Comparison of ENCODE assay signal across 1 cellular context in the genomic region with DNA sequence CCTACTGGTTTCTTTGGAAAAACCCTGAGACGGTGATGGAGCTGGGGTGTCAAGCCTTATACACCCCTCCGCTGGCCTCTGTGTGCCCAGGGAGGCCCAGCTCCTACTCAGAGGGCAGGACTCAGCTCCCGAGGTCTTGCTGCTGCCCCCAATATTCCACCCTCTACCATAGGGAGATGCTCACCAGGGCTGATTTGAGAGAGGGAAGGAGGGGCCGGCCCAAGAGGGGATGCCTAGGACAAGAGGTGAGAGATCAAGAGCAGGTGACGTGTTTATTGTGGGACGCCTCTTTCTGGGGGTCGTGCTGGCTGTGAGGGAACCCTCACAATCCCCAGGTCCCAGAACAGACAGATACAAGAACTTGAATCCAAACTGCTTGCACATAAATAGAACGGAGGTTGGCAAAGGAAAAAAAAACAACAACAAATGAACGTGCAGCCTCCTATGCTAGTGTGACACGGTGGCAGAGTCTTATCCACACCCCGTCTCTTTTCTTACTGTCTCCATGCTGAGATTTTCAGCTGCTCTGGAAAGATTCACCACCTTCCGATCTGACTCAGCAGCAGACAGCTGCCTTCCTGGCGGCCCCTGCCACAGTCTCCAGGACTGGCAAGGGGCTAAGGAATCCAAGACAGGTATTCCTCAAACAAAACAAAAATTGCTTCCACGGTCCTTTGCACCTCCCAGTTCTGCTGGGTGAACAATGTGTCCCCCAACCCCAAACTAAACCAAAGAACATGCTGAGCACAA.
A peak's percentile ranks its signal among the peaks of the same experiment; 100 is the strongest.
TF ChIP-seq lines count a peak whose summit lies in the region.

No MANE protein-coding gene starts in this region.

TF ChIP-seq in K562, 482 proteins besides CTCF, POLR2A, EP300 and RAD21:
- TF ChIP-seq TEAD1 (CRISPR knock-in tag; IDR thresholded peaks at IDR 0.05) = no peak
- peak; percentile 17 to 36; a peak in 2 of 4 replicates for TF ChIP-seq KDM1A (IDR thresholded peaks at IDR 0.05)
- TF ChIP-seq, protein P1, sequence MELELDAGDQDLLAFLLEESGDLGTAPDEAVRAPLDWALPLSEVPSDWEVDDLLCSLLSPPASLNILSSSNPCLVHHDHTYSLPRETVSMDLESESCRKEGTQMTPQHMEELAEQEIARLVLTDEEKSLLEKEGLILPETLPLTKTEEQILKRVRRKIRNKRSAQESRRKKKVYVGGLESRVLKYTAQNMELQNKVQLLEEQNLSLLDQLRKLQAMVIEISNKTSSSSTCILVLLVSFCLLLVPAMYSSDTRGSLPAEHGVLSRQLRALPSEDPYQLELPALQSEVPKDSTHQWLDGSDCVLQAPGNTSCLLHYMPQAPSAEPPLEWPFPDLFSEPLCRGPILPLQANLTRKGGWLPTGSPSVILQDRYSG (tag; conservative IDR thresholded peaks at IDR 0.05; ENCODE audit: low read depth) = no peak
- TF ChIP-seq ZNF311 (CRISPR knock-in tag; IDR thresholded peaks at IDR 0.05) = no peak
- TF ChIP-seq NFATC3 (IDR thresholded peaks at IDR 0.05) = no peak
- no peak for TF ChIP-seq ZNF717 (CRISPR knock-in tag; IDR thresholded peaks at IDR 0.05)
- no peak for TF ChIP-seq TCFL5 (CRISPR knock-in tag; conservative IDR thresholded peaks at IDR 0.05)
TF ChIP-seq in K562: peak in this region for 1.
